In genomic region chr18:61606759-61607158, GRCh38 we compare ENCODE assay signal across 8 cellular contexts.
DNase-seq lines count a peak whose midpoint lies in the region; ATAC-seq and TF ChIP-seq lines count a peak whose summit lies in the region.

No MANE protein-coding gene starts in this region.

- H3K27ac ChIP-seq in RWPE2 (ENCODE audit: poor library complexity, severe bottlenecking), result peak overlapping the region; percentile 87

- intact Hi-C loops in activated CD4-positive, alpha-beta T cell treated with anti-CD3 and anti-CD28 coated beads, Interleukin-2, amount 10 ng/mL, durations not matched to agents 24 days and 14 days (cut with micrococcal nuclease), result no loop called here

- peaks cover 38% of the 10 kb centered on the region for H3K27me3 Mint-ChIP-seq in activated CD4-positive, alpha-beta T cell treated with anti-CD3 and anti-CD28 coated beads, Interleukin-2, amount 10 ng/mL, durations not matched to agents 24 days and 14 days

- peak; percentile 98 for ATAC-seq in RWPE2 (ENCODE audit: low read depth)
- ATAC-seq in omental fat pad (ENCODE audit: low FRiP score), result peak; percentile 91
- ATAC-seq in GM21786 (IDR thresholded peaks at IDR 0.05; ENCODE audit: unreplicated experiment), result no peak

- TF ChIP-seq CTCF in RWPE2 (IDR thresholded peaks at IDR 0.05; ENCODE audit: poor library complexity, severe bottlenecking) (no peak), omental fat pad (IDR thresholded peaks at IDR 0.05) (no peak)

- H3K36me3 Mint-ChIP-seq in activated CD4-positive, alpha-beta T cell treated with anti-CD3 and anti-CD28 coated beads, Interleukin-2, amount 10 ng/mL, durations not matched to agents 24 days and 14 days (ENCODE audit: low read depth), result no peaks in the 10 kb centered on the region

- no peak overlapping the region for H3K4me3 Mint-ChIP-seq in activated CD4-positive, alpha-beta T cell treated with anti-CD3 and anti-CD28 coated beads, Interleukin-2, amount 10 ng/mL, durations not matched to agents 24 days and 14 days

- H3K27ac Mint-ChIP-seq in activated CD4-positive, alpha-beta T cell treated with anti-CD3 and anti-CD28 coated beads, Interleukin-2, amount 10 ng/mL, durations not matched to agents 24 days and 14 days, result no peak overlapping the region

- H3K4me1 ChIP-seq in RWPE2 (ENCODE audit: insufficient read depth, poor library complexity, severe bottlenecking), result peaks cover 12% of the 10 kb centered on the region

- H3K4me1 Mint-ChIP-seq in activated CD4-positive, alpha-beta T cell treated with anti-CD3 and anti-CD28 coated beads, Interleukin-2, amount 10 ng/mL, durations not matched to agents 24 days and 14 days, result no peaks in the 10 kb centered on the region

- H3K9me3 Mint-ChIP-seq in activated CD4-positive, alpha-beta T cell treated with anti-CD3 and anti-CD28 coated beads, Interleukin-2, amount 10 ng/mL, durations not matched to agents 24 days and 14 days, result no peaks in the 10 kb centered on the region

- H3K27me3 ChIP-seq in RWPE2 (ENCODE audit: insufficient read depth, poor library complexity, severe bottlenecking), result no peaks in the 10 kb centered on the region

- peak; percentile 97 for DNase-seq in EL
- DNase-seq in RWPE2 (ENCODE audit: low spot score), result peak; percentile 89
- DNase-seq in fibroblast of peridontal ligament (ENCODE audit: extremely low read depth), result peak; percentile 77
- peak; percentile 41 for DNase-seq in omental fat pad (ENCODE audit: low spot score)
- no peak for DNase-seq in NCI-H1048 (lab: John Stamatoyannopoulos, UW)
- no peak for DNase-seq in NCI-H2171 treated with DMSO at 0.1 percent for 48 hours (lab: John Stamatoyannopoulos, UW)
- no peak for DNase-seq in activated CD4-positive, alpha-beta T cell treated with anti-CD3 and anti-CD28 coated beads, Interleukin-2, amount 10 ng/mL, durations not matched to agents 24 days and 14 days

- H3K36me3 ChIP-seq in RWPE2 (ENCODE audit: low read depth), result peaks cover 14% of the 10 kb centered on the region

- H3K9me3 ChIP-seq in RWPE2 (ENCODE audit: severe bottlenecking), result peaks cover 4% of the 10 kb centered on the region

- peak overlapping the region; percentile 43 for H3K4me3 ChIP-seq in RWPE2 (ENCODE audit: severe bottlenecking)

Comparison
In these comparisons a context has a peak if more than half of its experiments do, and no peak if none do; other contexts are left out.
1. DNase-seq: peak in EL (single experiment), RWPE2 (single experiment), fibroblast of peridontal ligament (single experiment) and omental fat pad (single experiment); none in NCI-H1048 (single experiment), NCI-H2171 treated with DMSO at 0.1 percent for 48 hours (single experiment) and activated CD4-positive, alpha-beta T cell treated with anti-CD3 and anti-CD28 coated beads, Interleukin-2, amount 10 ng/mL, durations not matched to agents 24 days and 14 days (single experiment).